13 cellular contexts compared by ENCODE assay signal in the genomic region with DNA sequence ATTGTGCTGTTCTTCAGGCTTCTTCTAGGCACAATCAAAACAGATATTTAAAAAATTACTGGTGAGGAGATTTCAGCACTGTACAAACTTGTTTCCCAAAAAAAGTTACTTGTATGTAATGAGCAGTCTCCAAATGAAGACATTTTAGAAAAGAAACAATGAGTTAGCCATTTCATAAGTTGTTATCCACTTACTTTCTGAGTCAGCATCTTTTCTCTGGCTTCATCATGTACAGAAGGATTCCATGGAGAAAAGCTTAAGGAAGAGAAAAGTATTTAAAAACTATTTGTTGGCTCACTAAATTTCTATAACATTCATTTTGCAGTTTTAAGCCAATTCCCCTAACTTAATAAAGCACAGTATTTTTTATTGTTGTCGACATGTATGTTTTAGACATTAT. TPM values are rescaled to one million over a fixed set of nuclear protein-coding genes. Genes with fewer than 3 reads are reported as not detected.
DNase-seq lines count a peak whose midpoint lies in the region; ATAC-seq lines count a peak whose summit lies in the region.
"Had no signal": no experiment of that assay in that cellular context is flagged by ENCODE, and none has a peak within 500 bp of the region (broad histone marks: within the 10 kb centered on the region; RNA-seq: fewer than 3 reads in every experiment).

No MANE protein-coding gene starts in this region.

- no peak for DNase-seq in activated T-cell treated with anti-CD3 and anti-CD28 coated beads, Interleukin-2, amount 50 U/mL, for 72 hours
- DNase-seq in activated T-cell treated with anti-CD3 and anti-CD28 coated beads, Interleukin-2, amount 50 U/mL, for 4 hours = no peak
- DNase-seq in CD4-positive, alpha-beta memory T cell = no peak
- no peak for DNase-seq in activated CD4-positive, alpha-beta memory T cell treated with anti-CD3 and anti-CD28 coated beads, Interleukin-2, amount 10 ng/mL, durations not matched to agents 7 days and 5 days
- no peak for DNase-seq in naive thymus-derived CD4-positive, alpha-beta T cell
- no peak for DNase-seq in midbrain (lab: John Stamatoyannopoulos, UW)
- DNase-seq in SIG-M5 treated with dmso at 0.1 percent for 504 hours (lab: John Stamatoyannopoulos, UW; ENCODE audit: unreplicated experiment) = no peak
- DNase-seq: AML-193, DMS 273 treated with DMSO at 0.1 percent for 48 hours, NCI-H1436 treated with DMSO at 0.1 percent for 48 hours, NCI-H2081, NCI-H524, Peyer's patch had no signal

- H3K4me3 ChIP-seq in CD4-positive, alpha-beta memory T cell (ENCODE audit: low read length in 2 of 2) = no peak overlapping the region
- no peak overlapping the region for H3K4me3 ChIP-seq in naive thymus-derived CD4-positive, alpha-beta T cell (ENCODE audit: low read length)
- H3K4me3 ChIP-seq: Peyer's patch had no signal

- POLR2A ChIA-PET in CD4-positive, alpha-beta memory T cell (lab: Charles Lee; ENCODE audit: partially characterized antibody) = interaction anchor here (1.8 to 6.1 kb wide), 4 partner anchors 11 to 57 kb away, joined by 5 to 26 read pairs (median 19); partner anchors contain the start of gene AKTIP
- POLR2A ChIA-PET in activated CD4-positive, alpha-beta memory T cell treated with anti-CD3 and anti-CD28 coated beads, Interleukin-2, amount 10 ng/mL, durations not matched to agents 7 days and 5 days (lab: Charles Lee) = interaction anchor here (1.4 to 3.4 kb wide), 3 partner anchors 10 to 57 kb away, joined by 3 to 30 read pairs (median 18); partner anchors contain the start of genes AKTIP and RBL2
- POLR2A ChIA-PET in naive thymus-derived CD4-positive, alpha-beta T cell (lab: Charles Lee) = interaction anchor here (0.7 to 7.8 kb wide), 5 partner anchors 10 to 57 kb away, joined by 3 to 70 read pairs (median 5); partner anchors contain the start of genes AKTIP and RBL2

- ATAC-seq in activated T-cell treated with anti-CD3 and anti-CD28 coated beads, Interleukin-2, amount 50 U/mL, for 72 hours (replicated peaks in 1 of 2) = no peak
- ATAC-seq in activated T-cell treated with anti-CD3 and anti-CD28 coated beads, Interleukin-2, amount 50 U/mL, for 4 hours = no peak
- no peak for ATAC-seq in naive thymus-derived CD4-positive, alpha-beta T cell

- CTCF ChIA-PET in CD4-positive, alpha-beta memory T cell (lab: Charles Lee; ENCODE audit: partially characterized antibody) = no interaction called here
- CTCF ChIA-PET in activated CD4-positive, alpha-beta memory T cell treated with anti-CD3 and anti-CD28 coated beads, Interleukin-2, amount 10 ng/mL, durations not matched to agents 7 days and 5 days (lab: Charles Lee) = no interaction called here
- CTCF ChIA-PET in naive thymus-derived CD4-positive, alpha-beta T cell (lab: Charles Lee) = no interaction called here

- H3K4me3 Mint-ChIP-seq in activated T-cell treated with anti-CD3 and anti-CD28 coated beads, Interleukin-2, amount 50 U/mL, for 72 hours = no peak overlapping the region
- no peak overlapping the region for H3K4me3 Mint-ChIP-seq in activated T-cell treated with anti-CD3 and anti-CD28 coated beads, Interleukin-2, amount 50 U/mL, for 4 hours
- H3K4me3 Mint-ChIP-seq in CD4-positive, alpha-beta memory T cell = peak overlapping the region in 1 of 8 donors; percentile 14
- H3K4me3 Mint-ChIP-seq in activated CD4-positive, alpha-beta memory T cell treated with anti-CD3 and anti-CD28 coated beads, Interleukin-2, amount 10 ng/mL, durations not matched to agents 7 days and 5 days = no peak overlapping the region
- H3K4me3 Mint-ChIP-seq in naive thymus-derived CD4-positive, alpha-beta T cell = peak overlapping the region in 3 of 10 donors; percentile 2 to 43 (median 17)

- H3K27ac ChIP-seq in CD4-positive, alpha-beta memory T cell (ENCODE audit: low read depth, low read length) = no peak overlapping the region
- H3K27ac ChIP-seq in naive thymus-derived CD4-positive, alpha-beta T cell (ENCODE audit: low read depth, low read length) = peak overlapping the region; percentile 37
- H3K27ac ChIP-seq: Peyer's patch had no signal

- peak overlapping the region; percentile 38 for H3K27ac Mint-ChIP-seq in activated T-cell treated with anti-CD3 and anti-CD28 coated beads, Interleukin-2, amount 50 U/mL, for 72 hours
- H3K27ac Mint-ChIP-seq in CD4-positive, alpha-beta memory T cell = peak overlapping the region in 5 of 7 donors; percentile 14 to 57 (median 43)
- H3K27ac Mint-ChIP-seq in activated CD4-positive, alpha-beta memory T cell treated with anti-CD3 and anti-CD28 coated beads, Interleukin-2, amount 10 ng/mL, durations not matched to agents 7 days and 5 days = peak overlapping the region; percentile 48
- H3K27ac Mint-ChIP-seq in naive thymus-derived CD4-positive, alpha-beta T cell = peak overlapping the region; percentile 32 to 90 (median 81)

- peaks cover 20% of the 10 kb centered on the region for H3K4me1 Mint-ChIP-seq in activated T-cell treated with anti-CD3 and anti-CD28 coated beads, Interleukin-2, amount 50 U/mL, for 72 hours (ENCODE audit: low read depth)
- peaks cover 41% of the 10 kb centered on the region for H3K4me1 Mint-ChIP-seq in activated T-cell treated with anti-CD3 and anti-CD28 coated beads, Interleukin-2, amount 50 U/mL, for 4 hours (ENCODE audit: low read depth)
- H3K4me1 Mint-ChIP-seq in CD4-positive, alpha-beta memory T cell = peaks cover 31 to 78% (median 54%) of the 10 kb centered on the region in 4 donors
- peaks cover 26% of the 10 kb centered on the region for H3K4me1 Mint-ChIP-seq in activated CD4-positive, alpha-beta memory T cell treated with anti-CD3 and anti-CD28 coated beads, Interleukin-2, amount 10 ng/mL, durations not matched to agents 7 days and 5 days
- peaks cover 16 to 89% (median 70%) of the 10 kb centered on the region in 7 donors for H3K4me1 Mint-ChIP-seq in naive thymus-derived CD4-positive, alpha-beta T cell

- H3K36me3 Mint-ChIP-seq in activated T-cell treated with anti-CD3 and anti-CD28 coated beads, Interleukin-2, amount 50 U/mL, for 72 hours (ENCODE audit: insufficient read depth in 2 of 2) = peaks cover 12 to 37% of the 10 kb centered on the region in 2 donors
- H3K36me3 Mint-ChIP-seq in activated T-cell treated with anti-CD3 and anti-CD28 coated beads, Interleukin-2, amount 50 U/mL, for 4 hours (ENCODE audit: insufficient read depth) = peaks cover 60% of the 10 kb centered on the region
- H3K36me3 Mint-ChIP-seq in CD4-positive, alpha-beta memory T cell = peaks cover 75 to 90% of the 10 kb centered on the region in 2 donors
- H3K36me3 Mint-ChIP-seq in activated CD4-positive, alpha-beta memory T cell treated with anti-CD3 and anti-CD28 coated beads, Interleukin-2, amount 10 ng/mL, durations not matched to agents 7 days and 5 days (ENCODE audit: low read depth) = peaks cover 95% of the 10 kb centered on the region
- H3K36me3 Mint-ChIP-seq in naive thymus-derived CD4-positive, alpha-beta T cell = peaks cover 14 to 72% (median 60%) of the 10 kb centered on the region in 5 donors

- H3K9me3 ChIP-seq in CD4-positive, alpha-beta memory T cell (ENCODE audit: control insufficient read depth in 1 of 2, low read length in 2 of 2) = no peaks in the 10 kb centered on the region
- no peaks in the 10 kb centered on the region for H3K9me3 ChIP-seq in naive thymus-derived CD4-positive, alpha-beta T cell (ENCODE audit: control insufficient read depth in 2 of 3, low read length in 3 of 3)
- H3K9me3 ChIP-seq: Peyer's patch had no signal

- no peaks in the 10 kb centered on the region for H3K27me3 ChIP-seq in CD4-positive, alpha-beta memory T cell (ENCODE audit: insufficient read depth, low read length)
- no peaks in the 10 kb centered on the region for H3K27me3 ChIP-seq in naive thymus-derived CD4-positive, alpha-beta T cell (ENCODE audit: control insufficient read depth in 2 of 2, insufficient read depth in 2 of 2, low read length in 2 of 2)
- H3K27me3 ChIP-seq: Peyer's patch had no signal

- peaks cover 36% of the 10 kb centered on the region for H3K4me1 ChIP-seq in CD4-positive, alpha-beta memory T cell (ENCODE audit: insufficient read depth, low read length)
- peaks cover 0 to 7% of the 10 kb centered on the region in 2 donors for H3K4me1 ChIP-seq in naive thymus-derived CD4-positive, alpha-beta T cell (ENCODE audit: control insufficient read depth in 2 of 2, insufficient read depth in 2 of 2, low read length in 2 of 2)
- H3K4me1 ChIP-seq: Peyer's patch had no signal

- H3K9me3 Mint-ChIP-seq in activated T-cell treated with anti-CD3 and anti-CD28 coated beads, Interleukin-2, amount 50 U/mL, for 72 hours = no peaks in the 10 kb centered on the region
- no peaks in the 10 kb centered on the region for H3K9me3 Mint-ChIP-seq in activated T-cell treated with anti-CD3 and anti-CD28 coated beads, Interleukin-2, amount 50 U/mL, for 4 hours
- H3K9me3 Mint-ChIP-seq in CD4-positive, alpha-beta memory T cell = peaks cover 0 to 3% (median 0%) of the 10 kb centered on the region in 8 donors
- H3K9me3 Mint-ChIP-seq in activated CD4-positive, alpha-beta memory T cell treated with anti-CD3 and anti-CD28 coated beads, Interleukin-2, amount 10 ng/mL, durations not matched to agents 7 days and 5 days = no peaks in the 10 kb centered on the region
- H3K9me3 Mint-ChIP-seq in naive thymus-derived CD4-positive, alpha-beta T cell = peaks cover 0 to 5% (median 0%) of the 10 kb centered on the region in 11 donors

- intact Hi-C loops in CD4-positive, alpha-beta memory T cell (cut with micrococcal nuclease) = no loop called here
- intact Hi-C loops in naive thymus-derived CD4-positive, alpha-beta T cell (cut with micrococcal nuclease) = no loop called here

- peaks cover 71% of the 10 kb centered on the region for H3K36me3 ChIP-seq in CD4-positive, alpha-beta memory T cell (ENCODE audit: insufficient read depth, low read length)
- H3K36me3 ChIP-seq in naive thymus-derived CD4-positive, alpha-beta T cell (ENCODE audit: control insufficient read depth in 2 of 3, insufficient read depth in 3 of 3, low read length in 3 of 3) = peaks cover 13 to 84% (median 27%) of the 10 kb centered on the region in 3 experiments

- H3K27me3 Mint-ChIP-seq in activated T-cell treated with anti-CD3 and anti-CD28 coated beads, Interleukin-2, amount 50 U/mL, for 72 hours (ENCODE audit: low read depth) = no peaks in the 10 kb centered on the region
- no peaks in the 10 kb centered on the region for H3K27me3 Mint-ChIP-seq in activated T-cell treated with anti-CD3 and anti-CD28 coated beads, Interleukin-2, amount 50 U/mL, for 4 hours (ENCODE audit: low read depth)
- no peaks in the 10 kb centered on the region for H3K27me3 Mint-ChIP-seq in CD4-positive, alpha-beta memory T cell
- no peaks in the 10 kb centered on the region for H3K27me3 Mint-ChIP-seq in activated CD4-positive, alpha-beta memory T cell treated with anti-CD3 and anti-CD28 coated beads, Interleukin-2, amount 10 ng/mL, durations not matched to agents 7 days and 5 days
- H3K27me3 Mint-ChIP-seq in naive thymus-derived CD4-positive, alpha-beta T cell = no peaks in the 10 kb centered on the region

RNA-seq across cellular contexts. Expression of gene AKTIP, which starts 10.5 kb away (rescaled TPM):
- 10 to 100 TPM; 33.7 to 33.9 TPM for total RNA-seq in activated T-cell treated with anti-CD3 and anti-CD28 coated beads, Interleukin-2, amount 50 U/mL, for 72 hours
- 10 to 100 TPM; 22.9 to 28.6 (median 24.5) TPM for total RNA-seq in activated T-cell treated with anti-CD3 and anti-CD28 coated beads, Interleukin-2, amount 50 U/mL, for 4 hours
- total RNA-seq in CD4-positive, alpha-beta memory T cell = 100 to 1,000 TPM in 1 of 2 experiments, 10 to 100 TPM in 1; 97.4 to 103 TPM
- polyA plus RNA-seq in CD4-positive, alpha-beta memory T cell = 10 to 100 TPM; 61.2 to 75.3 TPM
- 10 to 100 TPM; 53.3 to 57.0 TPM for total RNA-seq in activated CD4-positive, alpha-beta memory T cell treated with anti-CD3 and anti-CD28 coated beads, Interleukin-2, amount 10 ng/mL, durations not matched to agents 7 days and 5 days
- total RNA-seq in naive thymus-derived CD4-positive, alpha-beta T cell = 100 to 1,000 TPM in 2 of 5 experiments, 10 to 100 TPM in 3; 42.9 to 122 (median 66.7) TPM
- polyA plus RNA-seq in naive thymus-derived CD4-positive, alpha-beta T cell = 100 to 1,000 TPM; 102 to 130 TPM

RNA-seq across cellular contexts. Expression of gene RBL2, which starts 58.2 kb away (rescaled TPM):
- total RNA-seq in activated T-cell treated with anti-CD3 and anti-CD28 coated beads, Interleukin-2, amount 50 U/mL, for 72 hours = 100 to 1,000 TPM in 1 of 2 donors, 10 to 100 TPM in 1; 83.0 to 113 TPM
- total RNA-seq in activated T-cell treated with anti-CD3 and anti-CD28 coated beads, Interleukin-2, amount 50 U/mL, for 4 hours = 10 to 100 TPM; 26.6 to 31.6 (median 29.8) TPM
- total RNA-seq in CD4-positive, alpha-beta memory T cell = 100 to 1,000 TPM; 359 to 364 TPM
- polyA plus RNA-seq in CD4-positive, alpha-beta memory T cell = 100 to 1,000 TPM; 254 to 306 TPM
- total RNA-seq in activated CD4-positive, alpha-beta memory T cell treated with anti-CD3 and anti-CD28 coated beads, Interleukin-2, amount 10 ng/mL, durations not matched to agents 7 days and 5 days = 100 to 1,000 TPM; 186 to 188 TPM
- total RNA-seq in naive thymus-derived CD4-positive, alpha-beta T cell = 100 to 1,000 TPM; 158 to 452 (median 206) TPM
- polyA plus RNA-seq in naive thymus-derived CD4-positive, alpha-beta T cell = 100 to 1,000 TPM; 253 to 328 TPM
